Comparison of ENCODE assay signal across 17 cellular contexts in the genomic region with DNA sequence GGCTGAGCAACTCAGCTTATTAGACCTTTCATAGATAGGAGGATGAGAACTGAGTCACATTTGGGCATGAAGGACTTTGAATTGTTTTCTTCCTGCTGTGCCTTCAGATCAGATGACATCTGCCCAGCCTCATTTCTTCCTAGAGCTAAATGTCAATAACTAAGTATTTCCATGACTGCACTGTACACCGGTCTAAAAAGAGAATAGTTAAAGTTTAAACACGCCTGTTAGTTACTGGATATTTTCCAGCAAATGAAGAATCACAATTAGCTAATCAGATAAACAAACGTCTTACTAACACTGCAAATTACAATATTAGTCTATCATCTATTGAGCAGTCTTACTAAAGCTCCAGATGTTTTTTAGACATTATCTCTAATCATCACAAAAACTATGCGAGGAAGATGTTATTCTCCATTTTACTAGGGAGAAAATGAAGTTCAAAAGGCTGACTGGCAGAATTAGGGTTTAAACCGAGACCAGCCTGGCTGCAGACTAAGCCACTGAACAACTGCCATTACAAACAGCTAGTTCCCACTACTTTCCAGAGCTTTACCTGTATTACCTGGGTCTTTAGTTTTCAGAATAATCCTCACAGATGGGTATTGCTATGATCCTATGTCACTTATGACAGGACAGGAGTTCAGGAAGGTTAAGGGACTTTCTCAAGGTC.
DNase-seq lines count a peak whose midpoint lies in the region; ATAC-seq, FAIRE-seq and TF ChIP-seq lines count a peak whose summit lies in the region.
"Had no signal": no experiment of that assay in that cellular context is flagged by ENCODE, and none has a peak within 500 bp of the region (broad histone marks: within the 10 kb centered on the region; RNA-seq: fewer than 3 reads in every experiment).

No MANE protein-coding gene starts in this region.

- no peak for TF ChIP-seq CTCF in PC-3 (conservative IDR thresholded peaks at IDR 0.05; ENCODE audit: low read depth, low read length)
- TF ChIP-seq CTCF in psoas muscle (IDR thresholded peaks at IDR 0.05) = no peak

- H3K9ac ChIP-seq in PC-3 (ENCODE audit: low read length) = no peak overlapping the region

- H2AFZ ChIP-seq in PC-3 (ENCODE audit: low read length) = no peak overlapping the region

- no peak overlapping the region for H3K4me2 ChIP-seq in PC-3 (ENCODE audit: low read length)

- no peaks in the 10 kb centered on the region for H3K9me2 ChIP-seq in PC-3 (replicated peaks; ENCODE audit: low read length)

- H3K4me1 ChIP-seq in PC-3 (ENCODE audit: insufficient read depth, low read length) (no peaks in the 10 kb centered on the region), small intestine (ENCODE audit: control insufficient read depth in 2 of 2, insufficient read depth in 1 of 2, low read depth in 1 of 2, low read length in 1 of 2) (peaks cover 0 to 2% of the 10 kb centered on the region in 2 donors), psoas muscle (peaks cover 3% of the 10 kb centered on the region)

- H3K79me2 ChIP-seq in PC-3 (ENCODE audit: low read length) = no peaks in the 10 kb centered on the region

- WGBS in small intestine, 3 donors = 5 to 28% (median 18%) methylated on average over 5 of the region's 5 CpGs
- WGBS in psoas muscle, 3 donors = 24 to 38% (median 28%) methylated on average over 5 of the region's 5 CpGs

- H3K27me3 ChIP-seq in PC-3 (ENCODE audit: low read length) = no peaks in the 10 kb centered on the region
- no peaks in the 10 kb centered on the region for H3K27me3 ChIP-seq in small intestine (ENCODE audit: control insufficient read depth in 2 of 2, insufficient read depth in 2 of 2, low read length in 2 of 2)
- H3K27me3 ChIP-seq in psoas muscle (ENCODE audit: insufficient read depth in 3 of 3, low read length in 2 of 3) = no peaks in the 10 kb centered on the region

- DNase-seq in activated CD4-positive, CD25-positive, alpha-beta regulatory T cell (lab: John Stamatoyannopoulos, UW) = no peak
- DNase-seq in PC-3 (no peak), globus pallidus (ENCODE audit: low spot score) (peak; percentile 25), small intestine (peak; percentile 48), islet precursor cell (no peak), HuH-7 (ENCODE audit: low spot score) (no peak), psoas muscle (no peak)
- DNase-seq: aorta; MM.1S; NCI-H2171; nucleus accumbens; OCI-M1; stimulated activated CD4-positive, alpha-beta T cell treated with anti-CD3 and anti-CD28 coated beads, Interleukin-12 subunit alpha, Interleukin-12 subunit beta, amount 100 ng/mL, for 4 hours had no signal

- no peaks in the 10 kb centered on the region for H3K36me3 ChIP-seq in PC-3 (ENCODE audit: low read depth, low read length)
- H3K36me3 ChIP-seq in small intestine (ENCODE audit: control insufficient read depth in 2 of 2, insufficient read depth in 2 of 2, low read length in 2 of 2) = no peaks in the 10 kb centered on the region
- H3K36me3 ChIP-seq in psoas muscle (ENCODE audit: insufficient read depth in 1 of 2, low read depth in 1 of 2) = no peaks in the 10 kb centered on the region
- H3K36me3 ChIP-seq: thoracic aorta had no signal

- POLR2A ChIA-PET in PC-3 (lab: Charles Lee; ENCODE audit: unreplicated experiment) = no interaction called here

- no peak overlapping the region for H3K27ac ChIP-seq in PC-3 (ENCODE audit: low read length)
- H3K27ac ChIP-seq in small intestine (ENCODE audit: low read depth in 1 of 2, low read length in 1 of 2) = no peak overlapping the region
- no peak overlapping the region for H3K27ac ChIP-seq in psoas muscle
- H3K27ac ChIP-seq: thoracic aorta had no signal

- H3K9me3 ChIP-seq in PC-3 (ENCODE audit: low read length) (no peaks in the 10 kb centered on the region), small intestine (ENCODE audit: control insufficient read depth, low read depth) (peaks cover 2% of the 10 kb centered on the region), psoas muscle (peaks cover 5% of the 10 kb centered on the region)
- H3K9me3 ChIP-seq: thoracic aorta had no signal

- H3K4me3 ChIP-seq in PC-3 (ENCODE audit: low read length) (no peak overlapping the region), small intestine (ENCODE audit: low read depth in 1 of 2, low read length in 2 of 2) (no peak overlapping the region), psoas muscle (no peak overlapping the region)
- H3K4me3 ChIP-seq: thoracic aorta had no signal

- no peaks in the 10 kb centered on the region for H4K20me1 ChIP-seq in PC-3 (ENCODE audit: low read length)

- CTCF ChIA-PET in PC-3 (lab: Charles Lee) = no interaction called here

- BruUV-seq in PC-3 (replicated peaks; lab: Mats Ljungman, UMichigan) = no TSS peak

- peak; percentile 63 to 64 for ATAC-seq in activated CD4-positive, CD25-positive, alpha-beta regulatory T cell treated with anti-CD3 and anti-CD28 coated beads, Interleukin-2, amount 50 U/mL, for 24 hours
- peak; percentile 20; the same call in 1 of the 2 replicates for ATAC-seq in PC-3
- no peak for ATAC-seq in psoas muscle
- ATAC-seq: WTC11 had no signal

- intact Hi-C loops in PC-3 (cut with micrococcal nuclease) = no loop called here
- intact Hi-C loops in psoas muscle (cut with DNase I) = no loop called here

- no peak for FAIRE-seq in small intestine (lab: Jason Lieb, UNC)
- FAIRE-seq: GM12892 had no signal

- no peaks in the 10 kb centered on the region for H3F3A ChIP-seq in PC-3 (ENCODE audit: low read length, unreplicated experiment)

Comparison
In these comparisons a context has a peak if more than half of its experiments do, and no peak if none do; other contexts are left out.
1. ATAC-seq: peak in activated CD4-positive, CD25-positive, alpha-beta regulatory T cell treated with anti-CD3 and anti-CD28 coated beads, Interleukin-2, amount 50 U/mL, for 24 hours (2 of 2) and PC-3 (single experiment); none in psoas muscle (0 of 4).
2. DNase-seq: peak in globus pallidus (single experiment) and small intestine (single experiment); none in activated CD4-positive, CD25-positive, alpha-beta regulatory T cell (0 of 4), PC-3 (single experiment), islet precursor cell (single experiment), HuH-7 (single experiment) and psoas muscle (0 of 2).